ENCODE assay signal across 8 cellular contexts in genomic region chr13:48492123-48493075, GRCh38. TPM values are rescaled to one million over a fixed set of nuclear protein-coding genes. Genes with fewer than 3 reads are reported as not detected.
DNase-seq lines count a peak whose midpoint lies in the region; ATAC-seq lines count a peak whose summit lies in the region.

No MANE protein-coding gene starts in this region.

- peaks cover under 1% of the 10 kb centered on the region for H3K9me3 Mint-ChIP-seq in activated naive CD4-positive, alpha-beta T cell treated with anti-CD3 and anti-CD28 coated beads, Interleukin-2, amount 10 ng/mL, durations not matched to agents 7 days and 5 days

- DNase-seq in RPMI7951 (ENCODE audit: low read depth): peak; percentile 94
- peak; percentile 87 for DNase-seq in activated naive CD4-positive, alpha-beta T cell treated with anti-CD3 and anti-CD28 coated beads, Interleukin-2, amount 10 ng/mL, durations not matched to agents 7 days and 5 days
- DNase-seq in hepatic stellate cell (ENCODE audit: low spot score): peak; percentile 56
- DNase-seq in stimulated activated CD4-positive, alpha-beta T cell treated with anti-CD3 and anti-CD28 coated beads, Interleukin-4, amount 100 ng/mL, for 1 hour: peak; percentile 50
- DNase-seq in SW 1271 (lab: John Stamatoyannopoulos, UW): no peak
- DNase-seq in NCI-H1694 treated with DMSO at 0.1 percent for 48 hours (lab: John Stamatoyannopoulos, UW): no peak

- peaks cover 39% of the 10 kb centered on the region for H3K36me3 Mint-ChIP-seq in activated naive CD4-positive, alpha-beta T cell treated with anti-CD3 and anti-CD28 coated beads, Interleukin-2, amount 10 ng/mL, durations not matched to agents 7 days and 5 days

- H3K27ac Mint-ChIP-seq in activated naive CD4-positive, alpha-beta T cell treated with anti-CD3 and anti-CD28 coated beads, Interleukin-2, amount 10 ng/mL, durations not matched to agents 7 days and 5 days: no peak overlapping the region

- CTCF ChIA-PET in activated naive CD4-positive, alpha-beta T cell treated with anti-CD3 and anti-CD28 coated beads, Interleukin-2, amount 10 ng/mL, durations not matched to agents 7 days and 5 days (lab: Charles Lee): interaction anchor here (1.1 to 2.1 kb wide), 3 partner anchors 86 to 91 kb away, joined by 3 to 12 read pairs (median 4); no protein-coding TSS in a partner anchor

- peaks cover 69% of the 10 kb centered on the region for H3K4me1 Mint-ChIP-seq in activated naive CD4-positive, alpha-beta T cell treated with anti-CD3 and anti-CD28 coated beads, Interleukin-2, amount 10 ng/mL, durations not matched to agents 7 days and 5 days

- H3K27me3 Mint-ChIP-seq in activated naive CD4-positive, alpha-beta T cell treated with anti-CD3 and anti-CD28 coated beads, Interleukin-2, amount 10 ng/mL, durations not matched to agents 7 days and 5 days: no peaks in the 10 kb centered on the region

- H3K4me3 Mint-ChIP-seq in activated naive CD4-positive, alpha-beta T cell treated with anti-CD3 and anti-CD28 coated beads, Interleukin-2, amount 10 ng/mL, durations not matched to agents 7 days and 5 days: no peak overlapping the region

- peak; percentile 82 for ATAC-seq in GM18511 (IDR thresholded peaks at IDR 0.05; ENCODE audit: unreplicated experiment)
- ATAC-seq in HG02885 (IDR thresholded peaks at IDR 0.05; ENCODE audit: poor library complexity, unreplicated experiment): peak; percentile 83

RNA-seq across cellular contexts. Expression of gene RCBTB2, which starts 40.5 kb away (rescaled TPM):
- 9.3 and 10.3 TPM in 2 replicates for total RNA-seq in RPMI7951 (2014; rRNA removed; shearing (Covaris generic))

Comparison
In these comparisons a context has a peak if more than half of its experiments do, and no peak if none do; other contexts are left out.
1. DNase-seq: peak in RPMI7951 (single experiment), activated naive CD4-positive, alpha-beta T cell treated with anti-CD3 and anti-CD28 coated beads, Interleukin-2, amount 10 ng/mL, durations not matched to agents 7 days and 5 days (single experiment), hepatic stellate cell (single experiment) and stimulated activated CD4-positive, alpha-beta T cell treated with anti-CD3 and anti-CD28 coated beads, Interleukin-4, amount 100 ng/mL, for 1 hour (single experiment); none in SW 1271 (0 of 2) and NCI-H1694 treated with DMSO at 0.1 percent for 48 hours (single experiment).